Comparison of ENCODE assay signal across 8 cellular contexts in the genomic region with DNA sequence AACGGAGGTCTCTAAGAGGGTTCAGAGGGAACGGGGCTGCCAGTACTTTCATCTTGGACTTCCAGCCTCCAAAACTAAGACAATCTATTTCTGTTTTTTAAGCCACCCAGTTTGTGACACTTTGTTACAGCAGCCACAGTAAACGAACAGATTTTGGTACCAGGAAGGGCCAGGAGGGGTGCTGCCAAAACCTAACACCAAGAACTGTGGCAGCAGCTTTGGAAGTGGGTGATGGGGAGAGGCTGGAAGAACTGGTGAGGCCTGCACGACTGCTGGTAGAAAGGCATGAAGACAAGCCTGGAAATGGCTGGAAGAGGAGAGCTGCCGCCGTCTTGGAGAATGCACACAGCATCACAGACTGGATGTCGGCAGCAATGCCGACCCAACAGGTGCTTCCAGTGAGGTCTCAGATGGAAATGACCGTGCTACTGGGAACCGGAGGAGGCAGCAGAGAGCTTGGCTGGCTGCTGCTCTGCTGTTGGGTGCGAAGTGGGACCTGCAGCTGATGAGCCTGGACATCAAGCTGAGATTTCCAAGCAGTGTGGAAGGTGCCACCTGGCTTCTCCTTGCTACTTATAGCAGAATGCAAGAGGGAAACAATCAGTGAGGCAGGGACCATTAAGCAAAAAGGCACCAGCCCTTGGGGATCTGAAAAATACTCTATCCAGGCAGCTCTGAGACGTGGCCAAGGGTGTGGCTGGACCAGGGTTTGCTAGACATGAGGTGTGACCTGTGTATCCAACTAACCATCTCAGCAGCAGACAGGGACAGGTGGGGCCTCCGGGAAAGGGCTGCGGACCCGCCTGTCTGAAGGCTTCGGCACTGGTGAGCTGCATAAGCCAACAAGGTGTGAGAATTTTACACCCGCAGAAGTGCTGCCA. TPM values are rescaled to one million over a fixed set of nuclear protein-coding genes. Genes with fewer than 3 reads are reported as not detected.
A peak's percentile ranks its signal among the peaks of the same experiment; 100 is the strongest.
DNase-seq lines count a peak whose midpoint lies in the region; ATAC-seq, FAIRE-seq and TF ChIP-seq lines count a peak whose summit lies in the region.

No MANE protein-coding gene starts in this region.

- TF ChIP-seq RAD21 in GM12878 (IDR thresholded peaks at IDR 0.05; ENCODE audit: insufficient read depth, low read depth, low read length) = peak; percentile 37; the same call in 1 of the 2 replicates

- no peaks in the 10 kb centered on the region for H4K20me1 ChIP-seq in GM12878 (ENCODE audit: control insufficient read depth, insufficient read depth)

- H3K79me2 ChIP-seq in GM12878 (ENCODE audit: control insufficient read depth, insufficient read depth, low read length) = no peaks in the 10 kb centered on the region

- peak; percentile 80 for ATAC-seq in GM12878
- peak; percentile 55 to 79 (median 73) for ATAC-seq in right lobe of liver
- no peak for ATAC-seq in GM21723 (IDR thresholded peaks at IDR 0.05; ENCODE audit: unreplicated experiment)

- no peak overlapping the region for H3K9ac ChIP-seq in GM12878 (ENCODE audit: control insufficient read depth, insufficient read depth, low read length)

- intact Hi-C loops in GM12878 (cut with micrococcal nuclease; ENCODE audit: unreplicated experiment) (no loop called here), right lobe of liver (cut with DNase I) (loop anchor here in 1 of 2 donors (5.0 kb wide), 1 partner anchor 56 kb away; the partner anchor contains the start of gene SLC34A3)

- 64% methylated on average over 17 of the region's 17 CpGs for WGBS in GM12878 (ENCODE audit: insufficient coverage, insufficient replicate concordance, low lambda C conversion rate, missing lambda C conversion rate)
- 43% methylated on average over 11 of the region's 17 CpGs for WGBS in right lobe of liver (ENCODE audit: insufficient coverage, low coverage, low lambda C conversion rate, missing lambda C conversion rate)

- TF ChIP-seq POLR2A in NB4 (IDR thresholded peaks at IDR 0.05; ENCODE audit: extremely low read depth, insufficient read length) (no peak), GM12878 (IDR thresholded peaks at IDR 0.05; ENCODE audit: low read depth, low read length) (0 out of 2 replicates have a peak, but pooled peaks have one; percentile 5), right lobe of liver (IDR thresholded peaks at IDR 0.05) (no peak)

- RAD21 ChIA-PET in GM12878 (lab: Charles Lee; ENCODE audit: unreplicated experiment) = interaction anchor here (0.9 kb wide), 1 partner anchor 26 kb away, joined by 4 read pairs; no protein-coding TSS in a partner anchor

- no peak overlapping the region for H3K4me2 ChIP-seq in GM12878 (ENCODE audit: control insufficient read depth, insufficient read depth)

- SMC1A ChIA-PET in GM12878 (lab: Charles Lee; ENCODE audit: uncharacterized antibody, unreplicated experiment) = interaction anchor here (1.0 kb wide), 1 partner anchor 48 kb away, joined by 3 read pairs; no protein-coding TSS in a partner anchor

- peak; percentile 72 for FAIRE-seq in GM12878 (lab: Jason Lieb, UNC)

- BruUV-seq in GM12878 (replicated peaks; lab: Mats Ljungman, UMichigan) = no TSS peak

- H3K4me1 ChIP-seq in GM12878 (ENCODE audit: control insufficient read depth, insufficient read depth, low read length) (no peaks in the 10 kb centered on the region), right lobe of liver (no peaks in the 10 kb centered on the region)

- H3K36me3 ChIP-seq in GM12878 (ENCODE audit: control insufficient read depth in 2 of 2, insufficient read depth in 2 of 2, low read length in 1 of 2) (peaks cover 0 to 9% of the 10 kb centered on the region in 2 experiments; a peak in 3 of 4 replicates), right lobe of liver (peaks cover 0 to 18% (median 8%) of the 10 kb centered on the region in 4 donors)

- peak; percentile 22 for TF ChIP-seq CTCF in NB4 (IDR thresholded peaks at IDR 0.05; ENCODE audit: low read depth, low read length)
- peak; percentile 57 to 64 (median 59); a peak in 5 of 6 replicates for TF ChIP-seq CTCF in GM12878 (IDR thresholded peaks at IDR 0.05 in 2 of 3, conservative IDR thresholded peaks at IDR 0.05 in 1 of 3; ENCODE audit: control insufficient read depth in 2 of 3, extremely low read depth in 1 of 3, insufficient read depth in 1 of 3, low read depth in 3 of 3, low read length in 3 of 3)
- TF ChIP-seq CTCF in right lobe of liver (IDR thresholded peaks at IDR 0.05) = peak; percentile 45 to 58 (median 52)

- in situ Hi-C loops in GM12878 (cut with MboI) = no loop called here

- peak; percentile 26 for DNase-seq in stimulated activated CD4-positive, alpha-beta T cell treated with anti-CD3 and anti-CD28 coated beads, Interleukin-4, amount 100 ng/mL, for 1 hour
- DNase-seq in stimulated activated CD4-positive, alpha-beta T cell treated with anti-CD3 and anti-CD28 coated beads, Interleukin-1b, Interleukin-23, amount 100 ng/mL, for 48 hours = no peak
- DNase-seq in NB4 (ENCODE audit: low read depth) (peak; percentile 31), GM12878 (ENCODE audit: low read depth, low spot score) (no peak), right lobe of liver (no peak), NCI-H1436 (lab: John Stamatoyannopoulos, UW) (no peak), activated gamma-delta T cell treated with Interleukin-2 at 50 U/mL for 16 hours (no peak)

- H3K27ac ChIP-seq in GM12878 (ENCODE audit: control insufficient read depth, insufficient read depth) (no peak overlapping the region), right lobe of liver (no peak overlapping the region)

- no peak overlapping the region for H3K4me3 ChIP-seq in NB4 (ENCODE audit: low read depth, low read length)
- no peak overlapping the region for H3K4me3 ChIP-seq in GM12878
- no peak overlapping the region for H3K4me3 ChIP-seq in right lobe of liver

- CTCF ChIA-PET in GM12878 (lab: Yijun Ruan, JAX) = interaction anchor here (0.8 to 2.4 kb wide), 5 partner anchors 12 to 81 kb away, joined by 4 to 13 read pairs (median 4); partner anchors contain the start of genes ANAPC2 and SSNA1

- H3K27me3 ChIP-seq in GM12878 (replicated peaks in 1 of 2; ENCODE audit: control insufficient read depth in 2 of 2, insufficient read depth in 2 of 2, low read length in 1 of 2) (no peaks in the 10 kb centered on the region), right lobe of liver (no peaks in the 10 kb centered on the region)

- no peaks in the 10 kb centered on the region for H3K9me3 ChIP-seq in GM12878 (replicated peaks; ENCODE audit: control insufficient read depth, insufficient read depth, low read length)
- H3K9me3 ChIP-seq in right lobe of liver = no peaks in the 10 kb centered on the region

- POLR2A ChIA-PET in GM12878 (lab: Charles Lee) = interaction anchor here (2.1 kb wide), 1 partner anchor 26 kb away, joined by 9 read pairs; no protein-coding TSS in a partner anchor

- H2AFZ ChIP-seq in GM12878 (ENCODE audit: control insufficient read depth, low read depth, low read length) = no peak overlapping the region

- no peak for TF ChIP-seq EP300 in GM12878 (IDR thresholded peaks at IDR 0.05; ENCODE audit: borderline replicate concordance in 1 of 2, control insufficient read depth in 1 of 2, low read depth in 2 of 2, low read length in 2 of 2)

RNA-seq across cellular contexts. Expression of gene TMEM210, which starts 4.7 kb away (rescaled TPM):
- not detected in 2 replicates for total RNA-seq in GM12878 (2013; cell fraction: nucleolus; rRNA removed)
- total RNA-seq in GM12878 (2014; rRNA removed) (not detected in 2 replicates), GM12878 (2014; rRNA removed; fragmentation: Illumina TruSeq; extraction: Trizol) (not detected in 2 replicates), GM12878 (2021) (not detected in 2 replicates), right lobe of liver (not detected)
- not detected for polyA plus RNA-seq in GM12878 (2011; ENCODE audit: low read depth)
- polyA plus RNA-seq in GM12878 (2011; rRNA removed) (not detected in 2 replicates), GM12878 (2014; fragmentation: Illumina TruSeq; extraction: Trizol) (not detected in 2 replicates), GM12878 (2014; fragmentation: Nextera tagmentation; extraction: Ambion mirVana) (not detected), GM12878 (2014; rRNA removed) (not detected in 2 replicates), GM12878 (2016; fragmentation: Nextera tagmentation; extraction: Ambion mirVana) (not detected)
- polyA plus RNA-seq in GM12878 (2011; cell fraction: cytosol; rRNA removed) = not detected in 2 replicates
- polyA plus RNA-seq in GM12878 (2011; cell fraction: nucleus; rRNA removed) = not detected in 2 replicates
- polyA plus RNA-seq in GM12878 (2012) = not detected in 2 replicates
- not detected in 2 replicates for polyA minus RNA-seq in GM12878 (2011; rRNA and poly(A)+ RNA removed)
- polyA minus RNA-seq in GM12878 (2011; cell fraction: cytosol; rRNA and poly(A)+ RNA removed) = not detected in 2 replicates
- not detected in 2 replicates for polyA minus RNA-seq in GM12878 (2011; cell fraction: nucleus; rRNA and poly(A)+ RNA removed)

RNA-seq across cellular contexts. Expression of gene LRRC26, which starts 6.7 kb away (rescaled TPM):
- 3.5 and 5.3 TPM in 2 replicates for total RNA-seq in GM12878 (2013; cell fraction: nucleolus; rRNA removed)
- total RNA-seq in GM12878 (2014; rRNA removed) (0.11 TPM in 1 of 2 replicates, not detected in the other), GM12878 (2014; rRNA removed; fragmentation: Illumina TruSeq; extraction: Trizol) (not detected in 2 replicates), GM12878 (2021) (0.58 and 0.64 TPM in 2 replicates), right lobe of liver (under 1 TPM in 2 of 6 experiments, not detected in 4; 0.17 to 0.18 TPM)
- polyA plus RNA-seq in GM12878 (2011; ENCODE audit: low read depth) = not detected
- polyA plus RNA-seq in GM12878 (2011; rRNA removed) (0.29 TPM in 1 of 2 replicates, not detected in the other), GM12878 (2014; fragmentation: Illumina TruSeq; extraction: Trizol) (not detected in 2 replicates), GM12878 (2014; fragmentation: Nextera tagmentation; extraction: Ambion mirVana) (not detected), GM12878 (2014; rRNA removed) (0.69 and 0.82 TPM in 2 replicates), GM12878 (2016; fragmentation: Nextera tagmentation; extraction: Ambion mirVana) (under 1 TPM; 0.33 to 0.91 TPM)
- 0.52 and 1.2 TPM in 2 replicates for polyA plus RNA-seq in GM12878 (2011; cell fraction: cytosol; rRNA removed)
- polyA plus RNA-seq in GM12878 (2011; cell fraction: nucleus; rRNA removed) = 3.7 and 4.4 TPM in 2 replicates
- polyA plus RNA-seq in GM12878 (2012) = 0.30 and 0.88 TPM in 2 replicates
- not detected in 2 replicates for polyA minus RNA-seq in GM12878 (2011; rRNA and poly(A)+ RNA removed)
- polyA minus RNA-seq in GM12878 (2011; cell fraction: cytosol; rRNA and poly(A)+ RNA removed) = 1.2 TPM in 1 of 2 replicates, not detected in the other
- 2.1 and 3.7 TPM in 2 replicates for polyA minus RNA-seq in GM12878 (2011; cell fraction: nucleus; rRNA and poly(A)+ RNA removed)

RNA-seq across cellular contexts. Expression of gene ANAPC2, which starts 11.8 kb away (rescaled TPM):
- 86.4 and 102 TPM in 2 replicates for total RNA-seq in GM12878 (2013; cell fraction: nucleolus; rRNA removed)
- 18.1 and 26.1 TPM in 2 replicates for total RNA-seq in GM12878 (2014; rRNA removed)
- total RNA-seq in GM12878 (2014; rRNA removed; fragmentation: Illumina TruSeq; extraction: Trizol) = 12.5 and 14.2 TPM in 2 replicates
- total RNA-seq in GM12878 (2021) = 62.2 and 65.2 TPM in 2 replicates
- 24.1 TPM for polyA plus RNA-seq in GM12878 (2011; ENCODE audit: low read depth)
- polyA plus RNA-seq in GM12878 (2011; rRNA removed) = 9.0 and 20.7 TPM in 2 replicates
- polyA plus RNA-seq in GM12878 (2011; cell fraction: cytosol; rRNA removed) = 18.5 and 30.0 TPM in 2 replicates
- 248 and 250 TPM in 2 replicates for polyA plus RNA-seq in GM12878 (2011; cell fraction: nucleus; rRNA removed)
- 39.4 and 42.5 TPM in 2 replicates for polyA plus RNA-seq in GM12878 (2012)
- 6.0 and 12.0 TPM in 2 replicates for polyA plus RNA-seq in GM12878 (2014; fragmentation: Illumina TruSeq; extraction: Trizol)
- under 1 TPM; 0.03 to 0.04 TPM for polyA plus RNA-seq in GM12878 (2014; fragmentation: Nextera tagmentation; extraction: Ambion mirVana)
- polyA plus RNA-seq in GM12878 (2014; rRNA removed) = 53.1 and 60.9 TPM in 2 replicates
- 10 to 100 TPM; 20.2 to 21.0 TPM for polyA plus RNA-seq in GM12878 (2016; fragmentation: Nextera tagmentation; extraction: Ambion mirVana)
- 14.8 and 26.2 TPM in 2 replicates for polyA minus RNA-seq in GM12878 (2011; rRNA and poly(A)+ RNA removed)
- polyA minus RNA-seq in GM12878 (2011; cell fraction: cytosol; rRNA and poly(A)+ RNA removed) = 26.0 and 30.9 TPM in 2 replicates
- polyA minus RNA-seq in GM12878 (2011; cell fraction: nucleus; rRNA and poly(A)+ RNA removed) = 61.2 and 71.8 TPM in 2 replicates
- total RNA-seq in right lobe of liver = 10 to 100 TPM; 16.1 to 36.5 (median 27.9) TPM

RNA-seq across cellular contexts. Expression of gene SSNA1, which starts 11.9 kb away (rescaled TPM):
- 12.8 and 16.8 TPM in 2 replicates for total RNA-seq in GM12878 (2013; cell fraction: nucleolus; rRNA removed)
- total RNA-seq in GM12878 (2014; rRNA removed) (72.6 and 96.6 TPM in 2 replicates), GM12878 (2014; rRNA removed; fragmentation: Illumina TruSeq; extraction: Trizol) (48.5 and 54.2 TPM in 2 replicates), GM12878 (2021) (84.8 and 88.3 TPM in 2 replicates), right lobe of liver (10 to 100 TPM; 21.5 to 53.3 (median 25.5) TPM)
- polyA plus RNA-seq in GM12878 (2011; ENCODE audit: low read depth) = 27.0 TPM
- polyA plus RNA-seq in GM12878 (2011; rRNA removed) (33.4 and 67.6 TPM in 2 replicates), GM12878 (2014; fragmentation: Illumina TruSeq; extraction: Trizol) (4.1 and 40.5 TPM in 2 replicates), GM12878 (2014; fragmentation: Nextera tagmentation; extraction: Ambion mirVana) (10 to 100 TPM in 1 of 2 experiments, under 1 TPM in 1; 0.63 to 13.4 TPM), GM12878 (2014; rRNA removed) (122 and 138 TPM in 2 replicates), GM12878 (2016; fragmentation: Nextera tagmentation; extraction: Ambion mirVana) (100 to 1,000 TPM; 122 to 139 TPM)
- polyA plus RNA-seq in GM12878 (2011; cell fraction: cytosol; rRNA removed) = 132 and 179 TPM in 2 replicates
- polyA plus RNA-seq in GM12878 (2011; cell fraction: nucleus; rRNA removed) = 78.8 and 83.0 TPM in 2 replicates
- polyA plus RNA-seq in GM12878 (2012) = 50.7 and 62.2 TPM in 2 replicates
- 11.6 and 31.9 TPM in 2 replicates for polyA minus RNA-seq in GM12878 (2011; rRNA and poly(A)+ RNA removed)
- polyA minus RNA-seq in GM12878 (2011; cell fraction: cytosol; rRNA and poly(A)+ RNA removed) = 19.2 and 20.3 TPM in 2 replicates
- 10.0 and 12.9 TPM in 2 replicates for polyA minus RNA-seq in GM12878 (2011; cell fraction: nucleus; rRNA and poly(A)+ RNA removed)

RNA-seq across cellular contexts. Expression of gene TPRN, which starts 24.0 kb away (rescaled TPM):
- 9.0 and 9.7 TPM in 2 replicates for total RNA-seq in GM12878 (2013; cell fraction: nucleolus; rRNA removed)
- total RNA-seq in GM12878 (2014; rRNA removed) (7.5 and 9.1 TPM in 2 replicates), GM12878 (2014; rRNA removed; fragmentation: Illumina TruSeq; extraction: Trizol) (3.8 and 4.1 TPM in 2 replicates), GM12878 (2021) (19.5 and 19.6 TPM in 2 replicates), right lobe of liver (10 to 100 TPM; 12.1 to 28.9 (median 18.1) TPM)
- polyA plus RNA-seq in GM12878 (2011; ENCODE audit: low read depth) = 2.1 TPM
- polyA plus RNA-seq in GM12878 (2011; rRNA removed) (1.2 and 2.9 TPM in 2 replicates), GM12878 (2014; fragmentation: Illumina TruSeq; extraction: Trizol) (0.08 and 2.0 TPM in 2 replicates), GM12878 (2014; fragmentation: Nextera tagmentation; extraction: Ambion mirVana) (under 1 TPM; 0.18 to 0.75 TPM), GM12878 (2014; rRNA removed) (9.6 and 10.8 TPM in 2 replicates), GM12878 (2016; fragmentation: Nextera tagmentation; extraction: Ambion mirVana) (1 to 10 TPM; 2.0 to 3.2 TPM)
- polyA plus RNA-seq in GM12878 (2011; cell fraction: cytosol; rRNA removed) = 4.2 and 7.8 TPM in 2 replicates
- 27.4 and 50.9 TPM in 2 replicates for polyA plus RNA-seq in GM12878 (2011; cell fraction: nucleus; rRNA removed)
- 7.2 and 10.8 TPM in 2 replicates for polyA plus RNA-seq in GM12878 (2012)
- 2.5 and 6.5 TPM in 2 replicates for polyA minus RNA-seq in GM12878 (2011; rRNA and poly(A)+ RNA removed)
- 5.3 and 7.5 TPM in 2 replicates for polyA minus RNA-seq in GM12878 (2011; cell fraction: cytosol; rRNA and poly(A)+ RNA removed)
- polyA minus RNA-seq in GM12878 (2011; cell fraction: nucleus; rRNA and poly(A)+ RNA removed) = 5.9 and 12.9 TPM in 2 replicates

Comparison
In these comparisons a context has a peak if more than half of its experiments do, and no peak if none do; other contexts are left out.
1. DNase-seq: peak in stimulated activated CD4-positive, alpha-beta T cell treated with anti-CD3 and anti-CD28 coated beads, Interleukin-4, amount 100 ng/mL, for 1 hour (single experiment) and NB4 (single experiment); none in stimulated activated CD4-positive, alpha-beta T cell treated with anti-CD3 and anti-CD28 coated beads, Interleukin-1b, Interleukin-23, amount 100 ng/mL, for 48 hours (single experiment), GM12878 (single experiment), right lobe of liver (0 of 3), NCI-H1436 (single experiment) and activated gamma-delta T cell treated with Interleukin-2 at 50 U/mL for 16 hours (single experiment).
2. Peak in every context shown above with its lines, with median percentiles within 50 percentile points of each other: CTCF ChIP-seq.